In the genomic region with DNA sequence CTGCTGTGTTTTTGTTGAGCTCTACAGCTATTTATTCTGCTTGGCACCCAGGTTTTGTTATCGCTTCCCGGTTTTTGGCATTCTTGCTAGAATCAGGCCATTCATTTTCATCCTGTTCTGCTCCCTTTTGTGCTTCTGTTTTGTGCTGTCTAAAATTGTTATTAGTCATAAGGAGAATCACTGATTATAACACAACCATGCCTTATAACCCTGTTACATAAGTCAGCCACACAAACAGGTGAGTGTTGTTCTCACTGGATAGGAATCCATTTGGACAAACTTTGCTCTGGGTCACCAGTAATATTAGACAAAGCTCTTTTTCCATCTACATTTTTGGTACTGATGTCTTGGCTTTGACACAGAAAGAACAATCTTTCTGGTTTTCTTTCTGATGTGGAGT, we compare ENCODE assay signal across 26 cellular contexts.
DNase-seq lines count a peak whose midpoint lies in the region; ATAC-seq, FAIRE-seq and TF ChIP-seq lines count a peak whose summit lies in the region.
"Had no signal": no experiment of that assay in that cellular context is flagged by ENCODE, and none has a peak within 500 bp of the region (broad histone marks: within the 10 kb centered on the region; RNA-seq: fewer than 3 reads in every experiment).

No MANE protein-coding gene starts in this region.

- H2AFZ ChIP-seq in mammary epithelial cell (ENCODE audit: low read depth, low read length) = no peak overlapping the region
- no peak overlapping the region for H2AFZ ChIP-seq in keratinocyte (ENCODE audit: control insufficient read depth, low read length)

- H3K9ac ChIP-seq in mammary epithelial cell (ENCODE audit: insufficient read depth, low read length) (no peak overlapping the region), keratinocyte (ENCODE audit: control insufficient read depth, extremely low read depth, insufficient read depth, low read length) (no peak overlapping the region)
- H3K9ac ChIP-seq: BLaER1 treated with 17β-estradiol and CSF1 and Interleukin-3, amounts not matched to agents 10 nM and 100 nM had no signal

- dilution Hi-C loops in mammary epithelial cell (cut with HindIII; ENCODE audit: low sequenced_read_pairs) = no loop called here
- dilution Hi-C loops in keratinocyte (cut with MboI; ENCODE audit: extremely low pct_ligation_motif_present, low sequenced_read_pairs) = no loop called here

- no peak for ATAC-seq in GM19455 (IDR thresholded peaks at IDR 0.05; ENCODE audit: unreplicated experiment)
- ATAC-seq in activated naive CD8-positive, alpha-beta T cell treated with anti-CD3 and anti-CD28 coated beads, Interleukin-2, amount 50 U/mL, for 24 hours = no peak
- ATAC-seq: GM12878 had no signal

- no peaks in the 10 kb centered on the region for H3K27me3 ChIP-seq in mammary epithelial cell (ENCODE audit: insufficient read depth, low read length)
- H3K27me3 ChIP-seq in keratinocyte (ENCODE audit: control insufficient read depth, extremely low read depth, insufficient read depth, low read length) = no peaks in the 10 kb centered on the region
- H3K27me3 ChIP-seq in transverse colon = no peaks in the 10 kb centered on the region
- H3K27me3 ChIP-seq: BLaER1 treated with 17β-estradiol and CSF1 and Interleukin-3, amounts not matched to agents 10 nM and 100 nM; MG63 had no signal

- H3K27ac Mint-ChIP-seq in activated naive CD8-positive, alpha-beta T cell treated with anti-CD3 and anti-CD28 coated beads, Interleukin-2, amount 50 U/mL, for 24 hours = no peak overlapping the region
- H3K27ac Mint-ChIP-seq: CD4-positive, alpha-beta memory T cell; H9; IgD-negative memory B cell had no signal

- H3K4me3 Mint-ChIP-seq in activated naive CD8-positive, alpha-beta T cell treated with anti-CD3 and anti-CD28 coated beads, Interleukin-2, amount 50 U/mL, for 24 hours = no peak overlapping the region
- H3K4me3 Mint-ChIP-seq: CD4-positive, alpha-beta memory T cell; H9; IgD-negative memory B cell had no signal

- CTCF ChIA-PET in mammary epithelial cell (lab: Charles Lee; ENCODE audit: low non-redundant PET) = no interaction called here

- no peaks in the 10 kb centered on the region for H3K79me2 ChIP-seq in mammary epithelial cell (ENCODE audit: insufficient read depth, low read length)
- no peaks in the 10 kb centered on the region for H3K79me2 ChIP-seq in keratinocyte (ENCODE audit: control insufficient read depth, insufficient read depth, low read length)

- no peak overlapping the region for H3K27ac ChIP-seq in mammary epithelial cell (ENCODE audit: insufficient read depth, low read depth, low read length)
- peak overlapping the region; percentile 38 for H3K27ac ChIP-seq in keratinocyte (ENCODE audit: control insufficient read depth, insufficient read depth, low read length)
- no peak overlapping the region for H3K27ac ChIP-seq in transverse colon
- H3K27ac ChIP-seq: BLaER1 treated with 17β-estradiol and CSF1 and Interleukin-3, amounts not matched to agents 10 nM and 100 nM had no signal

- no peaks in the 10 kb centered on the region for H3K36me3 ChIP-seq in mammary epithelial cell (ENCODE audit: insufficient read depth, low read length)
- H3K36me3 ChIP-seq in keratinocyte (ENCODE audit: control insufficient read depth in 2 of 2, extremely low read depth in 1 of 2, insufficient read depth in 2 of 2, low read length in 2 of 2) = no peaks in the 10 kb centered on the region
- H3K36me3 ChIP-seq in transverse colon = no peaks in the 10 kb centered on the region
- H3K36me3 ChIP-seq: MG63 had no signal

- H3K9me1 ChIP-seq in keratinocyte (ENCODE audit: control insufficient read depth, extremely low read depth, insufficient read depth, low read length) = no peaks in the 10 kb centered on the region

- H4K20me1 ChIP-seq in mammary epithelial cell (ENCODE audit: insufficient read depth, low read length) (no peaks in the 10 kb centered on the region), keratinocyte (ENCODE audit: control insufficient read depth, extremely low read depth, insufficient read depth, low read length) (no peaks in the 10 kb centered on the region)
- H4K20me1 ChIP-seq: BLaER1 treated with 17β-estradiol and CSF1 and Interleukin-3, amounts not matched to agents 10 nM and 100 nM had no signal

- H3K4me3 ChIP-seq in mammary epithelial cell (replicated peaks in 1 of 3; ENCODE audit: insufficient read depth in 1 of 3, low read depth in 2 of 3, low read length in 3 of 3) (no peak overlapping the region), keratinocyte (ENCODE audit: control insufficient read depth in 2 of 3, extremely low read depth in 1 of 3, insufficient read depth in 2 of 3, low read depth in 1 of 3, low read length in 3 of 3) (no peak overlapping the region), transverse colon (no peak overlapping the region)
- H3K4me3 ChIP-seq: BLaER1 treated with 17β-estradiol and CSF1 and Interleukin-3, amounts not matched to agents 10 nM and 100 nM; GM12878; MG63 had no signal

- TF ChIP-seq EP300 in transverse colon (IDR thresholded peaks at IDR 0.05; ENCODE audit: low read depth) = no peak

- H3K36me3 Mint-ChIP-seq in activated naive CD8-positive, alpha-beta T cell treated with anti-CD3 and anti-CD28 coated beads, Interleukin-2, amount 50 U/mL, for 24 hours (ENCODE audit: low read depth) = no peaks in the 10 kb centered on the region
- H3K36me3 Mint-ChIP-seq: CD4-positive, alpha-beta memory T cell had no signal

- no peaks in the 10 kb centered on the region for H3K27me3 Mint-ChIP-seq in activated naive CD8-positive, alpha-beta T cell treated with anti-CD3 and anti-CD28 coated beads, Interleukin-2, amount 50 U/mL, for 24 hours
- H3K27me3 Mint-ChIP-seq: CD4-positive, alpha-beta memory T cell had no signal

- FAIRE-seq in H54 (lab: Jason Lieb, UNC) = peak; percentile 78
- peak; percentile 94 for FAIRE-seq in keratinocyte (lab: Jason Lieb, UNC)
- FAIRE-seq: GM12878 had no signal

- WGBS in mammary epithelial cell (ENCODE audit: low coverage, missing lambda C conversion rate) = 58% methylated on average over 2 of the region's 2 CpGs
- WGBS in transverse colon (ENCODE audit: low coverage in 1 of 2), 2 donors = 78 to 94% methylated on average over 2 of the region's 2 CpGs

- H3K4me1 Mint-ChIP-seq in activated naive CD8-positive, alpha-beta T cell treated with anti-CD3 and anti-CD28 coated beads, Interleukin-2, amount 50 U/mL, for 24 hours = no peaks in the 10 kb centered on the region
- H3K4me1 Mint-ChIP-seq: CD4-positive, alpha-beta memory T cell; H9; IgD-negative memory B cell had no signal

- BruUV-seq in mammary epithelial cell (replicated peaks; lab: Mats Ljungman, UMichigan) = no TSS peak

- DNase-seq in H54 (ENCODE audit: insufficient read length, low spot score) (no peak), M059J (ENCODE audit: low read depth) (peak; percentile 77), mammary epithelial cell (peak; percentile 60), keratinocyte (ENCODE audit: low read depth, low spot score) (peak; percentile 63), transverse colon (no peak), foreskin melanocyte (no peak)
- no peak for DNase-seq in activated naive CD8-positive, alpha-beta T cell treated with anti-CD3 and anti-CD28 coated beads, Interleukin-2, amount 50 U/mL, for 24 hours
- DNase-seq: 8988T; Caco-2; CD4-positive, alpha-beta memory T cell; DMS 273 treated with DMSO at 0.1 percent for 48 hours; DND-41; H9; MG63; NCI-H1048; NCI-H1436 treated with DMSO at 0.1 percent for 48 hours; NCI-H1930; NCI-H2227 treated with DMSO at 0.1 percent for 48 hours; NCI-H510A treated with DMSO at 0.1 percent for 48 hours; NCI-H774; OCI-M1; SHP77 had no signal

- TF ChIP-seq POLR2A in H54 (IDR thresholded peaks at IDR 0.05; ENCODE audit: low read depth, low read length) = no peak
- TF ChIP-seq POLR2A in transverse colon (IDR thresholded peaks at IDR 0.05) = no peak

- intact Hi-C loops in mammary epithelial cell (cut with micrococcal nuclease) (loop anchor here (5.0 kb wide), 1 partner anchor 103 kb away; no protein-coding TSS in a partner anchor), transverse colon (cut with DNase I; ENCODE audit: low total_unique reads) (no loop called here)

- peaks cover 10% of the 10 kb centered on the region for H3K9me3 ChIP-seq in mammary epithelial cell (replicated peaks; ENCODE audit: insufficient read depth, low read length)
- H3K9me3 ChIP-seq in keratinocyte (ENCODE audit: control insufficient read depth, low read depth, low read length) = peaks cover 6% of the 10 kb centered on the region
- peaks cover 0 to 2% of the 10 kb centered on the region in 2 donors for H3K9me3 ChIP-seq in transverse colon
- H3K9me3 ChIP-seq: Caco-2, MG63 had no signal

- peak overlapping the region; percentile 14 for H3K4me2 ChIP-seq in mammary epithelial cell (ENCODE audit: insufficient read depth, low read depth, low read length)
- H3K4me2 ChIP-seq in keratinocyte (ENCODE audit: control insufficient read depth, extremely low read depth, insufficient read depth, low read depth, low read length) = no peak overlapping the region
- H3K4me2 ChIP-seq: BLaER1 treated with 17β-estradiol and CSF1 and Interleukin-3, amounts not matched to agents 10 nM and 100 nM had no signal

- TF ChIP-seq CTCF in mammary epithelial cell (conservative IDR thresholded peaks at IDR 0.05 in 1 of 2, IDR thresholded peaks at IDR 0.05 in 1 of 2; ENCODE audit: extremely low read depth in 1 of 2, insufficient read depth in 1 of 2, low read depth in 1 of 2, low read length in 2 of 2) (no peak), keratinocyte (optimal IDR thresholded peaks at IDR 0.05 in 1 of 3, IDR thresholded peaks at IDR 0.05 in 1 of 3, conservative IDR thresholded peaks at IDR 0.05 in 1 of 3; ENCODE audit: extremely low read depth in 1 of 3, insufficient read depth in 2 of 3, low read length in 3 of 3) (no peak), transverse colon (IDR thresholded peaks at IDR 0.05) (no peak)

- peaks cover 15% of the 10 kb centered on the region for H3K9me3 Mint-ChIP-seq in activated naive CD8-positive, alpha-beta T cell treated with anti-CD3 and anti-CD28 coated beads, Interleukin-2, amount 50 U/mL, for 24 hours

- in situ Hi-C loops in mammary epithelial cell (cut with MboI; ENCODE audit: low sequenced_read_pairs in 2 of 2) (no loop called here), transverse colon (cut with MboI; ENCODE audit: low pct_ligation_motif_present in 1 of 4, low pct_unique_long_range_greater_than_20kb in 1 of 4, low sequenced_read_pairs in 3 of 4) (no loop called here)

- H3K4me1 ChIP-seq in mammary epithelial cell (ENCODE audit: insufficient read depth, low read length) (peaks cover 15% of the 10 kb centered on the region), keratinocyte (ENCODE audit: control insufficient read depth, extremely low read depth, insufficient read depth, low read length) (peaks cover 11% of the 10 kb centered on the region), transverse colon (no peaks in the 10 kb centered on the region)
- H3K4me1 ChIP-seq: BLaER1 treated with 17β-estradiol and CSF1 and Interleukin-3, amounts not matched to agents 10 nM and 100 nM; Caco-2 had no signal

Comparison
In these comparisons a context has a peak if more than half of its experiments do, and no peak if none do; other contexts are left out.
1. DNase-seq: peak in M059J (single experiment), mammary epithelial cell (single experiment) and keratinocyte (single experiment); none in H54 (single experiment), activated naive CD8-positive, alpha-beta T cell treated with anti-CD3 and anti-CD28 coated beads, Interleukin-2, amount 50 U/mL, for 24 hours (single experiment), transverse colon (single experiment) and foreskin melanocyte (single experiment).